In the genomic region with DNA sequence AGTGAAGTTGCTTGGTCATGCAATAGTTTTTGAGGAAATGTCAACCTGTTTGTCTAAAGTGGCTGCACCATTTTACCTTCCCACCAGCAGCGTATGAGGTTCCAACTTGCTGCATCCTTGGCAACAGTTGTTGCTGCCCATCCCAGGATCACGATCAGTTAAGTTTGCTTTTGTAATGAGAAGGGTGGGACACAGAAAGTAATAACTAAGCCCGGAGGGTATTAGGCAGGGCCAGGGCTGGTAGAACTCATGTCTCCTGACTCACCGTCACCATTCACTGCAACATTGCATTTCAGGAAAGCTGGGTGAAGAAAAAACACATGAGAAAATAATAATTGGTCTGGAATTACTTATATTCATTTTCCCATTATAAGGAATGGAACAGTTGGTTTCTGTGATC, we compare ENCODE assay signal across 6 cellular contexts. TPM values are rescaled to one million over a fixed set of nuclear protein-coding genes. Genes with fewer than 3 reads are reported as not detected.
"Had no signal": no experiment of that assay in that cellular context is flagged by ENCODE, and none has a peak within 500 bp of the region (broad histone marks: within the 10 kb centered on the region; RNA-seq: fewer than 3 reads in every experiment).

No MANE protein-coding gene starts in this region.

- H3K9me3 Mint-ChIP-seq: GM23338, H9 had no signal

- H3K36me3 Mint-ChIP-seq: IgD-negative memory B cell had no signal

- DNase-seq: H9, HCEC 1CT had no signal

- H3K4me3 ChIP-seq: GM23338 had no signal

- H3K4me1 Mint-ChIP-seq: IgD-negative memory B cell had no signal

- H3K4me3 Mint-ChIP-seq: GM23338, H9, IgD-negative memory B cell had no signal

- H3K27ac ChIP-seq: HL-60 had no signal

- ATAC-seq: GM23338, HepG2 had no signal

RNA-seq across cellular contexts. Expression of gene CELF2, which starts 25.4 kb away (rescaled TPM):
- total RNA-seq: HepG2 had no signal
- polyA plus RNA-seq: HepG2 had no signal
